In the genomic region with DNA sequence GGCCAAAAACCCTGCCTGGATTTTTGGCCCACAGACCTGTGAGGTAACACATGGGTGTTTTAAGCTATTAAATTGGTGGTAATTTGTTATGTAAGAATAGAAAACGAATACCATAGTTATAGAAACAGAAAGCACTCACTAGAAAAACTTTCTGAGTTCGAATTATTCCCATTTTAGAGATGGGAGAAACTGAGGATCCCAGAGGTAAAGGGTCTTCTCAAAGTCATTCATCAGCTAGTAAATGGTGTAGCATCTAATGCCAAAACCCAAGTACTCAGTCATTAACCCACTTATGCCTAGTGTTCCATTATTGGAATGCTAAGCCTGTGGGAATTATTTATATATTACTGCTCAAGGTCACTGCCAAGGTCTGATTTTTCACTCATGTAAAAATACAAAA, we compare ENCODE assay signal across 17 cellular contexts.
"Had no signal": no experiment of that assay in that cellular context is flagged by ENCODE, and none has a peak within 500 bp of the region (broad histone marks: within the 10 kb centered on the region; RNA-seq: fewer than 3 reads in every experiment).

No MANE protein-coding gene starts in this region.

- ATAC-seq: heart right ventricle, left lung had no signal

- H3K4me1 ChIP-seq: colonic mucosa had no signal

- H3K4me3 ChIP-seq: colonic mucosa, heart right ventricle, left lung, lung, suprapubic skin, tibial artery had no signal

- H3K36me3 ChIP-seq: colonic mucosa had no signal

- H3K4me1 Mint-ChIP-seq: naive B cell had no signal

- H3K4me3 Mint-ChIP-seq: naive B cell, nephron progenitor cell had no signal

- H3K27ac ChIP-seq: colonic mucosa, suprapubic skin, tibial artery had no signal

- H3K36me3 Mint-ChIP-seq: naive B cell had no signal

- DNase-seq: caudate nucleus; colonic mucosa; dermis blood vessel endothelial cell; heart right ventricle; hypothalamus; islet precursor cell; left lung; mesendoderm; naive B cell; nephron progenitor cell; posterior cingulate gyrus; small intestine; stimulated activated CD4-positive, alpha-beta T cell treated with anti-CD3 and anti-CD28 coated beads, Interleukin-12 subunit alpha, Interleukin-12 subunit beta, amount 100 ng/mL, for 4 hours; stimulated activated naive CD4-positive, alpha-beta T cell; tibial artery had no signal

- H3K9me3 ChIP-seq: colonic mucosa, heart right ventricle, left lung, suprapubic skin, tibial artery had no signal

- H3K27me3 ChIP-seq: colonic mucosa, heart right ventricle, left lung, suprapubic skin, tibial artery had no signal
